ENCODE assay signal across 8 cellular contexts in the genomic region with DNA sequence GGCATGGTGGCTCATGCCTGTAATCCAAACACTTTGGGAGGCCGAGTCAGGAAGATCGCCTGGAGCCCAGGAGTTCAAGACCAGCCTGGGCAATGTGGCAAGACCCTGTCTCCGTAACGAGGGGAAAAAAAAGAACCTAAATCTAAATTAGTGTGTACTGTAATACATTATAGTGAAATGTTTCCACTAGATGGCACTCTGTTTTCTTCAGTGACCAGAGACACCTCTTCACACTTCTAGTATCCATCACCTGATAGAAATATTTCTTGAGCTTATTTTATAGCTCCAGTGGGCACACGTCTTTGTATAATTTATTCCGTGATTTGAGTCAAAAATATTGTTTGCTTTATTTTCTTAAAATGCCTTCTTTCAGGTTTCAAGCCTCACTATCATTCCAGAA.
DNase-seq lines count a peak whose midpoint lies in the region; ATAC-seq lines count a peak whose summit lies in the region.

No MANE protein-coding gene starts in this region.

- DNase-seq in NCI-H2171 treated with DMSO at 0.1 percent for 48 hours (lab: John Stamatoyannopoulos, UW): peak; percentile 0
- no peak for DNase-seq in NCI-H2171 (lab: John Stamatoyannopoulos, UW)
- peak; percentile 1 for DNase-seq in SK-N-DZ (ENCODE audit: low spot score)
- peak; percentile 63 for DNase-seq in fibroblast of peridontal ligament (ENCODE audit: extremely low read depth)
- no peak for DNase-seq in epidermal melanocyte (ENCODE audit: insufficient read length, low spot score)
- DNase-seq in substantia nigra (lab: John Stamatoyannopoulos, UW): no peak

- H3K27ac ChIP-seq in substantia nigra (ENCODE audit: low read depth, low read length, poor library complexity, severe bottlenecking): no peak overlapping the region

- ATAC-seq in HG03354 (IDR thresholded peaks at IDR 0.05; ENCODE audit: poor library complexity, severe bottlenecking, unreplicated experiment) (peak; percentile 64), GM18873 (IDR thresholded peaks at IDR 0.05; ENCODE audit: low FRiP score, unreplicated experiment) (no peak)

Comparison
In these comparisons a context has a peak if more than half of its experiments do, and no peak if none do; other contexts are left out.
1. DNase-seq: peak in NCI-H2171 treated with DMSO at 0.1 percent for 48 hours (single experiment), SK-N-DZ (single experiment) and fibroblast of peridontal ligament (single experiment); none in NCI-H2171 (single experiment), epidermal melanocyte (single experiment) and substantia nigra (0 of 49).